In the genomic region with DNA sequence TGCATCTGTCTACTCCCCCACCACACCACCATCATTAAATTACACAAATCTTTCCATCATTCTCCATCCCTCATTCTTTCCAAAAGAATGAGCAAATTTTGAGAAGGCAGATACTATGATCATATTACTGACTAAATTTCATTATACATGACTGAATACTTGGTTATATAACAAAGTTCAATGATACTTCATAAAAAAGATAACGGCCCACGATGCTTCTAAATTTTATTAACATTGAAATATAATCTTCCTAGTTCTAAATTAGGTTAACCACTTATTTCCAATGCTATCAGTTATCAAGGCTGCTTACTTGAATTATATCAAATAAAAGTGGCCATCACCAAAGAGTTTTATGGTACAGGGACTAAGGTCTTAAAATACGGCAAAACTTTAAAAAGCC, we compare ENCODE assay signal across 25 cellular contexts.
"Had no signal": no experiment of that assay in that cellular context is flagged by ENCODE, and none has a peak within 500 bp of the region (broad histone marks: within the 10 kb centered on the region; RNA-seq: fewer than 3 reads in every experiment).

No MANE protein-coding gene starts in this region.

- DNase-seq: cortex of kidney; effector memory CD8-positive, alpha-beta T cell; erythroblast; esophagus squamous epithelium; foreskin melanocyte; hypothalamus; immature natural killer cell; left ventricle myocardium superior; lower lobe of right lung; natural killer cell; occipital lobe; ovary; posterior cingulate gyrus; psoas muscle; right cardiac atrium; sigmoid colon; stimulated activated CD4-positive, alpha-beta T cell treated with anti-CD3 and anti-CD28 coated beads, Interleukin-2, amount 100 ng/mL, for 24 hours; stimulated activated CD4-positive, alpha-beta T cell treated with anti-CD3 and anti-CD28 coated beads, Interleukin-4, amount 100 ng/mL, for 24 hours; stimulated activated naive CD4-positive, alpha-beta T cell treated with Interleukin-2 at 50 U/mL for 16 hours; transverse colon; upper lobe of right lung; uterus had no signal

- ATAC-seq: effector memory CD8-positive, alpha-beta T cell; left ventricle myocardium superior; lower lobe of right lung; natural killer cell; psoas muscle; right cardiac atrium; stimulated activated effector memory CD8-positive, alpha-beta T cell treated with anti-CD3 and anti-CD28 coated beads, Interleukin-12 subunit alpha, Interleukin-12 subunit beta, amount 100 ng/mL, for 72 hours; upper lobe of right lung had no signal

- H3K36me3 Mint-ChIP-seq: immature natural killer cell; natural killer cell; stimulated activated effector memory CD8-positive, alpha-beta T cell treated with anti-CD3 and anti-CD28 coated beads, Interleukin-12 subunit alpha, Interleukin-12 subunit beta, amount 100 ng/mL, for 72 hours had no signal

- H3K27me3 Mint-ChIP-seq: effector memory CD8-positive, alpha-beta T cell had no signal

- H3K27me3 ChIP-seq: esophagus squamous epithelium, ovary, sigmoid colon, transverse colon, upper lobe of right lung, uterus had no signal

- H3K4me3 ChIP-seq: esophagus squamous epithelium, lower lobe of right lung, ovary, psoas muscle, sigmoid colon, transverse colon, upper lobe of right lung, uterus had no signal

- H3K27ac ChIP-seq: esophagus squamous epithelium, lower lobe of right lung, psoas muscle, sigmoid colon, transverse colon, upper lobe of right lung, uterus had no signal

- H3K9me3 ChIP-seq: esophagus squamous epithelium, lower lobe of right lung, ovary, psoas muscle, sigmoid colon, transverse colon, upper lobe of right lung, uterus had no signal

- H3K9me3 Mint-ChIP-seq: effector memory CD8-positive, alpha-beta T cell; immature natural killer cell; natural killer cell; stimulated activated effector memory CD8-positive, alpha-beta T cell treated with anti-CD3 and anti-CD28 coated beads, Interleukin-12 subunit alpha, Interleukin-12 subunit beta, amount 100 ng/mL, for 72 hours had no signal

- H3K4me3 Mint-ChIP-seq: effector memory CD8-positive, alpha-beta T cell; immature natural killer cell; natural killer cell; stimulated activated effector memory CD8-positive, alpha-beta T cell treated with anti-CD3 and anti-CD28 coated beads, Interleukin-12 subunit alpha, Interleukin-12 subunit beta, amount 100 ng/mL, for 72 hours had no signal

- FAIRE-seq: endometrium, keratinocyte had no signal

- H3K36me3 ChIP-seq: esophagus squamous epithelium, lower lobe of right lung, ovary, sigmoid colon, transverse colon, upper lobe of right lung, uterus had no signal

- H3K27ac Mint-ChIP-seq: effector memory CD8-positive, alpha-beta T cell; natural killer cell; stimulated activated effector memory CD8-positive, alpha-beta T cell treated with anti-CD3 and anti-CD28 coated beads, Interleukin-12 subunit alpha, Interleukin-12 subunit beta, amount 100 ng/mL, for 72 hours had no signal
